ENCODE assay signal across 25 cellular contexts in the genomic region with DNA sequence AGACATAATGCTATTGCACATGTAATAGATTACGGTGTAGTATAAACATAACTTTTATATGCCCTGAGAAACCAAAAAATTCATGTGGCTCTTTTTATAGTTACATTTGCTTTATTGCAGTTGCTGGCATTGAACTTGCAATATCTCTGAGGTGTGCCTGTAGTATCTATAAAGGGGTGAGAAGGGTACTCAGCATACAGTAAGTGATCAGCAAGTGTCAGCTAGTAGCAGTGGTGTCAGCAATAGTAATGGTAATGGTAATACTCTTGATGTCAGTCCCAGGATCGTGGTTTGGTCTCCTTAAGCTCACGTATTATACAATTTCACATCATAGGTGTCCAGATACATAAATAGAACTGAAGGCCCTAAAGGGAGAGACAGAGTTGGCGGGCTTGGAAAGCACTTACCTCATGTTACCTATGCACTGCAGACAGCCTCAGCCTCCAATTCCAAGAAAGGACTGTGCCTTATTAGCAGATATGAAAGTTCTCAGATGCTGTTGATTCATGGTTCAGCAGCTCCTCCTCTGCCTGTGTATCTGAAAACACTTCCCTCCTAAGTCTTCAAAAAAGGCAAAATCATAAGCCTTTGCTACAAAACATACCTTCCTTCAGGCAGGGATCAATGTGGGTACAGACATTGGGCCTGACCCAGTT. TPM values are rescaled to one million over a fixed set of nuclear protein-coding genes. Genes with fewer than 3 reads are reported as not detected.
DNase-seq lines count a peak whose midpoint lies in the region; ATAC-seq and TF ChIP-seq lines count a peak whose summit lies in the region.
"Had no signal": no experiment of that assay in that cellular context is flagged by ENCODE, and none has a peak within 500 bp of the region (broad histone marks: within the 10 kb centered on the region; RNA-seq: fewer than 3 reads in every experiment).

No MANE protein-coding gene starts in this region.

- H3K4me3 Mint-ChIP-seq in T-cell: peak overlapping the region; percentile 76 to 95 (median 79)
- peak overlapping the region; percentile 47 for H3K4me3 Mint-ChIP-seq in natural killer cell treated with Interleukin-12 subunit alpha and Interleukin-12 subunit beta and Interleukin-15 and Interleukin-18, amount 100 ng/mL, for 72 hours
- H3K4me3 Mint-ChIP-seq: B cell had no signal

- H3K27ac Mint-ChIP-seq in T-cell: peak overlapping the region; percentile 99 to 100
- H3K27ac Mint-ChIP-seq in activated naive CD4-positive, alpha-beta T cell treated with anti-CD3 and anti-CD28 coated beads, Interleukin-2, amount 50 U/mL, for 72 hours: peak overlapping the region; percentile 91 to 96
- peak overlapping the region; percentile 61 to 93 for H3K27ac Mint-ChIP-seq in natural killer cell treated with Interleukin-12 subunit alpha and Interleukin-12 subunit beta and Interleukin-15 and Interleukin-18, amount 100 ng/mL, for 72 hours
- H3K27ac Mint-ChIP-seq: B cell had no signal

- peaks cover 5 to 16% (median 7%) of the 10 kb centered on the region in 3 donors for H3K9me3 Mint-ChIP-seq in T-cell
- peaks cover 3 to 20% of the 10 kb centered on the region in 2 donors for H3K9me3 Mint-ChIP-seq in activated naive CD4-positive, alpha-beta T cell treated with anti-CD3 and anti-CD28 coated beads, Interleukin-2, amount 50 U/mL, for 72 hours
- peaks cover 13% of the 10 kb centered on the region for H3K9me3 Mint-ChIP-seq in natural killer cell treated with Interleukin-12 subunit alpha and Interleukin-12 subunit beta and Interleukin-15 and Interleukin-18, amount 100 ng/mL, for 72 hours

- CTCF ChIA-PET in T-cell (lab: Charles Lee) (no interaction called here), GM10248 (lab: Yijun Ruan, JAX) (interaction anchor here (1.6 kb wide), 1 partner anchor 152 kb away, joined by 3 read pairs; no protein-coding TSS in a partner anchor)

- peak; percentile 57 for DNase-seq in activated CD8-positive, alpha-beta memory T cell treated with anti-CD3 and anti-CD28 coated beads for 24 hours
- DNase-seq in activated CD8-positive, alpha-beta memory T cell treated with anti-CD3 and anti-CD28 coated beads, Interleukin-2, amount 50 U/mL, for 48 hours: no peak
- DNase-seq in T-cell (no peak), GM10248 (ENCODE audit: extremely low spot score) (no peak), hippocampal formation (lab: John Stamatoyannopoulos, UW) (no peak)
- DNase-seq in activated naive CD4-positive, alpha-beta T cell treated with anti-CD3 and anti-CD28 coated beads, Interleukin-2, amount 50 U/mL, for 72 hours (ENCODE audit: low spot score in 2 of 2): no peak
- DNase-seq in natural killer cell treated with Interleukin-12 subunit alpha and Interleukin-12 subunit beta and Interleukin-15 and Interleukin-18, amount 100 ng/mL, for 72 hours (ENCODE audit: low spot score): no peak
- DNase-seq: amniotic stem cell; brain microvascular endothelial cell; COR-L47; DMS53; left lung; mesenchymal stem cell; NCI-H1092; NCI-H1694 treated with DMSO at 0.1 percent for 48 hours; occipital lobe; SK-N-SH; stimulated activated CD4-positive, alpha-beta T cell treated with anti-CD3 and anti-CD28 coated beads, Interleukin-15, amount 100 ng/mL, for 24 hours; trophoblast cell had no signal

- no peak for TF ChIP-seq CTCF in GM10248 (IDR thresholded peaks at IDR 0.05; ENCODE audit: control extremely low read depth, extremely low read depth, low read depth, missing control alignments)

- peaks cover 11% of the 10 kb centered on the region for H3K36me3 Mint-ChIP-seq in T-cell
- H3K36me3 Mint-ChIP-seq in activated naive CD4-positive, alpha-beta T cell treated with anti-CD3 and anti-CD28 coated beads, Interleukin-2, amount 50 U/mL, for 72 hours: peaks cover 0 to 30% of the 10 kb centered on the region in 2 donors
- peaks cover 18% of the 10 kb centered on the region for H3K36me3 Mint-ChIP-seq in natural killer cell treated with Interleukin-12 subunit alpha and Interleukin-12 subunit beta and Interleukin-15 and Interleukin-18, amount 100 ng/mL, for 72 hours

- ATAC-seq in T-cell (replicated peaks in 1 of 4) (peak; percentile 63 to 70 (median 66)), GM21619 (IDR thresholded peaks at IDR 0.05; ENCODE audit: unreplicated experiment) (no peak)
- ATAC-seq in activated naive CD4-positive, alpha-beta T cell treated with anti-CD3 and anti-CD28 coated beads, Interleukin-2, amount 50 U/mL, for 72 hours: peak; percentile 19 to 59
- peak in 1 of 2 donors; percentile 52 for ATAC-seq in natural killer cell treated with Interleukin-12 subunit alpha and Interleukin-12 subunit beta and Interleukin-15 and Interleukin-18, amount 100 ng/mL, for 72 hours
- ATAC-seq: left lung had no signal

- H3K27me3 Mint-ChIP-seq in T-cell: no peaks in the 10 kb centered on the region
- no peaks in the 10 kb centered on the region for H3K27me3 Mint-ChIP-seq in natural killer cell treated with Interleukin-12 subunit alpha and Interleukin-12 subunit beta and Interleukin-15 and Interleukin-18, amount 100 ng/mL, for 72 hours

- POLR2A ChIA-PET in T-cell (lab: Charles Lee) (interaction anchor here in 1 of 2 donors (0.5 kb wide), 1 partner anchor 57 kb away, joined by 3 read pairs; the partner anchor contains the start of gene GIMAP8), GM10248 (lab: Yijun Ruan, JAX) (no interaction called here)

- H3K4me1 Mint-ChIP-seq in T-cell: peaks cover 91 to 96% (median 96%) of the 10 kb centered on the region in 3 donors
- H3K4me1 Mint-ChIP-seq in natural killer cell treated with Interleukin-12 subunit alpha and Interleukin-12 subunit beta and Interleukin-15 and Interleukin-18, amount 100 ng/mL, for 72 hours (ENCODE audit: low read depth in 2 of 2): peaks cover 74 to 86% of the 10 kb centered on the region in 2 donors
- H3K4me1 Mint-ChIP-seq: B cell had no signal

RNA-seq across cellular contexts. Expression of gene GIMAP7, which starts 6.6 kb away (rescaled TPM):
- 100 to 1,000 TPM in 3 of 5 donors, 10 to 100 TPM in 2; 76.8 to 430 (median 392) TPM for total RNA-seq in T-cell
- 10 to 100 TPM; 32.2 to 79.9 TPM for total RNA-seq in activated naive CD4-positive, alpha-beta T cell treated with anti-CD3 and anti-CD28 coated beads, Interleukin-2, amount 50 U/mL, for 72 hours
- 10 to 100 TPM; 50.5 to 60.4 TPM for total RNA-seq in natural killer cell treated with Interleukin-12 subunit alpha and Interleukin-12 subunit beta and Interleukin-15 and Interleukin-18, amount 100 ng/mL, for 72 hours
- total RNA-seq: A673, HT1080, myocyte, NCI-H460 had no signal

RNA-seq across cellular contexts. Expression of gene GIMAP8, which starts 57.6 kb away (rescaled TPM):
- total RNA-seq in T-cell: 10 to 100 TPM; 17.8 to 54.6 (median 50.1) TPM
- 10 to 100 TPM; 13.5 to 17.7 TPM for total RNA-seq in activated naive CD4-positive, alpha-beta T cell treated with anti-CD3 and anti-CD28 coated beads, Interleukin-2, amount 50 U/mL, for 72 hours
- total RNA-seq in natural killer cell treated with Interleukin-12 subunit alpha and Interleukin-12 subunit beta and Interleukin-15 and Interleukin-18, amount 100 ng/mL, for 72 hours: 10 to 100 TPM; 10.2 to 13.7 TPM
- total RNA-seq: A673, HT1080, myocyte, NCI-H460 had no signal

RNA-seq across cellular contexts. Expression of gene GIMAP4, which starts 59.1 kb away (rescaled TPM):
- 100 to 1,000 TPM; 121 to 341 (median 306) TPM for total RNA-seq in T-cell
- total RNA-seq in activated naive CD4-positive, alpha-beta T cell treated with anti-CD3 and anti-CD28 coated beads, Interleukin-2, amount 50 U/mL, for 72 hours: 100 to 1,000 TPM; 202 to 336 TPM
- total RNA-seq in natural killer cell treated with Interleukin-12 subunit alpha and Interleukin-12 subunit beta and Interleukin-15 and Interleukin-18, amount 100 ng/mL, for 72 hours: 100 to 1,000 TPM in 1 of 2 donors, 10 to 100 TPM in 1; 83.6 to 245 TPM
- total RNA-seq: A673, HT1080, myocyte, NCI-H460 had no signal
